ENCODE assay signal across 8 cellular contexts in genomic region chr17:30831663-30832437, GRCh38. TPM values are rescaled to one million over a fixed set of nuclear protein-coding genes. Genes with fewer than 3 reads are reported as not detected.
DNase-seq lines count a peak whose midpoint lies in the region; ATAC-seq and TF ChIP-seq lines count a peak whose summit lies in the region.

ATAD5 (plus strand) TSS chr17:30831966; CDS start chr17:30832348, 382 bp downstream.

- H3K4me3 Mint-ChIP-seq in activated CD8-positive, alpha-beta T cell treated with anti-CD3 and anti-CD28 coated beads for 36 hours, result peak within 1 kb of the TSS; percentile 96

- H3K36me3 Mint-ChIP-seq in activated CD8-positive, alpha-beta T cell treated with anti-CD3 and anti-CD28 coated beads for 36 hours (ENCODE audit: low read depth), result peaks cover 27% of the 10 kb centered on the region

- POLR2A ChIA-PET in activated CD8-positive, alpha-beta T cell treated with anti-CD3 and anti-CD28 coated beads for 36 hours (lab: Charles Lee), result interaction anchor here (1.1 to 2.3 kb wide), 8 partner anchors 9 to 100 kb away, joined by 4 to 10 read pairs (median 6); no protein-coding TSS in a partner anchor

- H3K9me3 ChIP-seq in lung (ENCODE audit: control insufficient read depth in 2 of 2, insufficient read depth in 1 of 2, low read length in 1 of 2), result no peaks in the 10 kb centered on the region

- intact Hi-C loops in activated CD8-positive, alpha-beta T cell treated with anti-CD3 and anti-CD28 coated beads for 36 hours (cut with micrococcal nuclease), result no loop called here

- peaks cover 24% of the 10 kb centered on the region for H3K4me1 Mint-ChIP-seq in activated CD8-positive, alpha-beta T cell treated with anti-CD3 and anti-CD28 coated beads for 36 hours (ENCODE audit: low read depth)

- no peaks in the 10 kb centered on the region for H3K36me3 ChIP-seq in lung (ENCODE audit: control insufficient read depth in 2 of 2, insufficient read depth in 2 of 2, low read length in 2 of 2)

- DNase-seq in AG08395 (ENCODE audit: low spot score) (peak; percentile 98), HT-29 (ENCODE audit: low spot score) (peak; percentile 89), NK-92 (lab: John Stamatoyannopoulos, UW; ENCODE audit: unreplicated experiment) (peak; percentile 30), lung (ENCODE audit: low spot score) (peak; percentile 92)
- peak; percentile 92 for DNase-seq in activated CD8-positive, alpha-beta T cell treated with anti-CD3 and anti-CD28 coated beads for 36 hours
- peak; percentile 84 for DNase-seq in effector CD8-positive, alpha-beta T cell (lab: John Stamatoyannopoulos, UW)
- peak; percentile 61 to 81 (median 71) for DNase-seq in stimulated activated CD4-positive, alpha-beta T cell treated with anti-CD3 and anti-CD28 coated beads, TNF-alpha, amount 100 ng/mL, for 1 hour (ENCODE audit: low read depth in 3 of 3, low spot score in 1 of 3)

- peak within 1 kb of the TSS in 1 of 2 donors; percentile 46 for H3K27ac ChIP-seq in lung (ENCODE audit: low read depth in 1 of 2, low read length in 1 of 2)

- H3K27me3 Mint-ChIP-seq in activated CD8-positive, alpha-beta T cell treated with anti-CD3 and anti-CD28 coated beads for 36 hours, result no peaks in the 10 kb centered on the region

- TF ChIP-seq POLR2A in GM19193 (IDR thresholded peaks at IDR 0.05; ENCODE audit: extremely low read depth, insufficient read depth, insufficient read length), result peak; percentile 79

- H3K4me3 ChIP-seq in lung, result peak within 1 kb of the TSS; percentile 97

- H3K27ac Mint-ChIP-seq in activated CD8-positive, alpha-beta T cell treated with anti-CD3 and anti-CD28 coated beads for 36 hours, result peak within 1 kb of the TSS; percentile 96

- peaks cover 0 to 4% of the 10 kb centered on the region in 2 donors for H3K4me1 ChIP-seq in lung (ENCODE audit: control insufficient read depth in 2 of 2, insufficient read depth in 2 of 2, low read length in 2 of 2)

- no peaks in the 10 kb centered on the region for H3K27me3 ChIP-seq in lung (ENCODE audit: control insufficient read depth, insufficient read depth)

- 0 to 1% methylated on average over 59 of the region's 59 CpGs for WGBS in lung, 2 donors

- H3K9me3 Mint-ChIP-seq in activated CD8-positive, alpha-beta T cell treated with anti-CD3 and anti-CD28 coated beads for 36 hours, result no peaks in the 10 kb centered on the region

- peak; percentile 94 for ATAC-seq in activated CD8-positive, alpha-beta T cell treated with anti-CD3 and anti-CD28 coated beads for 36 hours
- ATAC-seq in lung (ENCODE audit: insufficient read depth, low FRiP score), result peak; percentile 97

- no peak for TF ChIP-seq CTCF in activated CD8-positive, alpha-beta T cell treated with anti-CD3 and anti-CD28 coated beads for 36 hours (IDR thresholded peaks at IDR 0.05)
- no peak for TF ChIP-seq CTCF in lung (IDR thresholded peaks at IDR 0.05; ENCODE audit: control extremely low read depth, extremely low read depth)

- CTCF ChIA-PET in activated CD8-positive, alpha-beta T cell treated with anti-CD3 and anti-CD28 coated beads for 36 hours (lab: Charles Lee), result interaction anchor here (1.0 to 1.2 kb wide), 2 partner anchors 23 to 28 kb away, joined by 3 read pairs; no protein-coding TSS in a partner anchor

RNA-seq across cellular contexts. Expression of gene ATAD5, which starts in this region (rescaled TPM):
- 3.5 and 3.6 TPM in 2 replicates for total RNA-seq in HT-29 (2014; rRNA removed; shearing (Covaris generic))
- 10 to 100 TPM; 34.5 to 35.0 TPM for total RNA-seq in activated CD8-positive, alpha-beta T cell treated with anti-CD3 and anti-CD28 coated beads for 36 hours
- total RNA-seq in lung, result 1 to 10 TPM; 2.2 to 4.8 TPM
- under 1 TPM; 0.44 to 0.63 TPM for polyA plus RNA-seq in lung

Comparison
In these comparisons a context has a peak if more than half of its experiments do, and no peak if none do; other contexts are left out.
1. DNase-seq: peak in every context shown above with its lines; median percentile 98 in AG08395; 92 in activated CD8-positive, alpha-beta T cell treated with anti-CD3 and anti-CD28 coated beads for 36 hours; 92 in lung; 89 in HT-29; 84 in effector CD8-positive, alpha-beta T cell; 71 in stimulated activated CD4-positive, alpha-beta T cell treated with anti-CD3 and anti-CD28 coated beads, TNF-alpha, amount 100 ng/mL, for 1 hour; 30 in NK-92.